11 cellular contexts compared by ENCODE assay signal in the genomic region with DNA sequence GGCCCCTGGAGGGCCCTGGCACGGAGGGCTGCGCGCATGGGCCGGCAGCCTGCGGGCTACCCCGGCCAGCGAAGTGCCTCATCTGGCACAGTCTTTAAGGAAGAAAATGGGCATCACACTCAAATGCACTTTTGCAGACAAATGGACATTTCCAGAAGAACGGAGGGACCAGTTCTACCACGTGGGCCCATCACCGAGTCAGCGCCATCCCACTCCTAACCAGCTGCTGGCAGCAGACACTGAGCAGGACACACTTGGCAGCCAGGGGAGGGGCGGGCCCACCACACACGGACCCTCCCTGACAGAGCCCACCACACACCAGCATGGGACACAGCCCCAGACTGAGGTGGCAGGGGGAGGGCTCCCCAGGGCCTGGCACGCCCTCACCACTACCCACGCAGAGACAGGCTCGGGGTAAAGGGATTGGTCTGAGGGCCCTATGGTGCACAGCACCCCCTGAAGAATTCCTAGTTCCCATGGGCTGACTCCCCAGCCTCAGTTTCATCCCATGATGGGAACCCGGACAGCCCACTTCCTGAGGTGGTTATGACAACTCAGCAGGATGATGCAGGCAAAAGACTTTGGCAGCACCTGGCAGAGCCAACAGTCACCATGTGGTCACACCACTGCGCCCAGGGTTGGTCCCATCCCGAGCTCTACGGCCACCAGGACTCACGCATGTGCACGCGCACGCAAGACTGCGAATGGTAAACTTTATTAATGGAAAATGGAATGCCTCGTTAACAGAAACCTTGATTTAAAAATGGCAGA. TPM values are rescaled to one million over a fixed set of nuclear protein-coding genes. Genes with fewer than 3 reads are reported as not detected.
DNase-seq lines count a peak whose midpoint lies in the region; ATAC-seq and TF ChIP-seq lines count a peak whose summit lies in the region.
"Had no signal": no experiment of that assay in that cellular context is flagged by ENCODE, and none has a peak within 500 bp of the region (broad histone marks: within the 10 kb centered on the region; RNA-seq: fewer than 3 reads in every experiment).

No MANE protein-coding gene starts in this region.

- peaks cover 6% of the 10 kb centered on the region for H3K4me1 ChIP-seq in Loucy (ENCODE audit: insufficient read depth, low read length, poor library complexity, severe bottlenecking)
- no peaks in the 10 kb centered on the region for H3K4me1 ChIP-seq in PC-3 (ENCODE audit: insufficient read depth, low read length)

- H3K4me3 ChIP-seq in Loucy (ENCODE audit: low read length, poor library complexity, severe bottlenecking) (no peak overlapping the region), fibroblast of mammary gland (ENCODE audit: control insufficient read depth, low read depth, low read length) (no peak overlapping the region), PC-3 (ENCODE audit: low read length) (no peak overlapping the region), MG63 (no peak overlapping the region)
- H3K4me3 ChIP-seq: smooth muscle cell had no signal

- H3K9ac ChIP-seq in Loucy (ENCODE audit: low read depth, low read length, poor library complexity, severe bottlenecking) (peak overlapping the region; percentile 41), PC-3 (ENCODE audit: low read length) (no peak overlapping the region)

- no peaks in the 10 kb centered on the region; the same call in 1 of the 2 replicates for H3K79me2 ChIP-seq in Loucy (ENCODE audit: insufficient read depth, low read length)
- no peaks in the 10 kb centered on the region for H3K79me2 ChIP-seq in PC-3 (ENCODE audit: low read length)

- H3K4me2 ChIP-seq in Loucy (ENCODE audit: low read depth, low read length, poor library complexity, severe bottlenecking) (peak overlapping the region; percentile 35), PC-3 (ENCODE audit: low read length) (no peak overlapping the region)
- H3K4me2 ChIP-seq: smooth muscle cell had no signal

- no peaks in the 10 kb centered on the region for H3K27me3 ChIP-seq in Loucy (ENCODE audit: insufficient read depth, low read length, poor library complexity, severe bottlenecking)
- no peaks in the 10 kb centered on the region for H3K27me3 ChIP-seq in PC-3 (ENCODE audit: low read length)
- H3K27me3 ChIP-seq in MG63: no peaks in the 10 kb centered on the region

- ATAC-seq in PC-3 (no peak), HG02798 (IDR thresholded peaks at IDR 0.05; ENCODE audit: poor library complexity, unreplicated experiment) (no peak), GM19023 (IDR thresholded peaks at IDR 0.05; ENCODE audit: unreplicated experiment) (no peak)

- in situ Hi-C loops in G401 (cut with HindIII; ENCODE audit: low sequenced_read_pairs): no loop called here

- no peaks in the 10 kb centered on the region for H3K9me2 ChIP-seq in Loucy (replicated peaks; ENCODE audit: low read depth, low read length)
- H3K9me2 ChIP-seq in PC-3 (replicated peaks; ENCODE audit: low read length): no peaks in the 10 kb centered on the region

- peaks cover 3% of the 10 kb centered on the region for H4K20me1 ChIP-seq in Loucy (ENCODE audit: insufficient read depth, low read length, poor library complexity, severe bottlenecking)
- 0 out of 2 replicates have a peak, but pooled peaks cover 4% of the 10 kb centered on the region for H4K20me1 ChIP-seq in PC-3 (ENCODE audit: low read length)

- no TSS peak for BruUV-seq in PC-3 (replicated peaks; lab: Mats Ljungman, UMichigan)

- intact Hi-C loops in posterior vena cava (cut with DNase I) (loop anchor here in 1 of 2 donors (10.0 kb wide), 2 partner anchors 442 to 542 kb away; no protein-coding TSS in a partner anchor), PC-3 (cut with micrococcal nuclease) (no loop called here)

- CTCF ChIA-PET in PC-3 (lab: Charles Lee): no interaction called here

- H3K9me3 ChIP-seq in Loucy (ENCODE audit: insufficient read depth, low read depth, low read length) (no peaks in the 10 kb centered on the region), PC-3 (ENCODE audit: low read length) (no peaks in the 10 kb centered on the region), MG63 (no peaks in the 10 kb centered on the region)

- H3F3A ChIP-seq in Loucy (ENCODE audit: low read depth): no peaks in the 10 kb centered on the region
- no peaks in the 10 kb centered on the region for H3F3A ChIP-seq in PC-3 (ENCODE audit: low read length, unreplicated experiment)

- H2AFZ ChIP-seq in Loucy (ENCODE audit: low read length) (no peak overlapping the region), PC-3 (ENCODE audit: low read length) (no peak overlapping the region)

- DNase-seq in G401 (ENCODE audit: low spot score) (peak; percentile 20), fibroblast of mammary gland (ENCODE audit: low read depth) (peak; percentile 28), posterior vena cava (ENCODE audit: low spot score) (peak; percentile 68), PC-3 (no peak), MG63 (no peak)
- DNase-seq: MV-4-11 had no signal

- TF ChIP-seq CTCF in Loucy (conservative IDR thresholded peaks at IDR 0.05; ENCODE audit: low read length) (no peak), fibroblast of mammary gland (conservative IDR thresholded peaks at IDR 0.05; ENCODE audit: control insufficient read depth, insufficient read depth, low read depth, low read length) (no peak), PC-3 (conservative IDR thresholded peaks at IDR 0.05; ENCODE audit: low read depth, low read length) (no peak)

- H3K27ac ChIP-seq in PC-3 (ENCODE audit: low read length): no peak overlapping the region

- H3K36me3 ChIP-seq in Loucy (ENCODE audit: insufficient read depth, low read length) (peaks cover 54% of the 10 kb centered on the region; the same call in 1 of the 2 replicates), PC-3 (ENCODE audit: low read depth, low read length) (peaks cover 49% of the 10 kb centered on the region), MG63 (peaks cover 18% of the 10 kb centered on the region)

- POLR2A ChIA-PET in PC-3 (lab: Charles Lee; ENCODE audit: unreplicated experiment): interaction anchor here (0.6 kb wide), 1 partner anchor 944 kb away, joined by 8 read pairs; no protein-coding TSS in a partner anchor

RNA-seq across cellular contexts. Expression of a gene that starts 18.7 kb away (rescaled TPM):
- not detected in 2 replicates for total RNA-seq in G401 (2014; rRNA removed; shearing (Covaris generic))
- total RNA-seq in posterior vena cava (under 1 TPM; 0.42 to 0.43 TPM), PC-3 (2014; rRNA removed) (0.58 and 0.69 TPM in 2 replicates)
- total RNA-seq in MG63 (2014; rRNA removed; shearing (Covaris generic); ENCODE audit: low replicate concordance): 0.10 and 0.23 TPM in 2 replicates
- total RNA-seq: endothelial cell of umbilical vein had no signal

RNA-seq across cellular contexts. Expression of a gene that starts 36.1 kb away (rescaled TPM):
- 6.0 and 13.7 TPM in 2 replicates for total RNA-seq in G401 (2014; rRNA removed; shearing (Covaris generic))
- total RNA-seq in posterior vena cava (10 to 100 TPM; 50.9 to 57.3 TPM), PC-3 (2014; rRNA removed) (77.5 and 101 TPM in 2 replicates)
- total RNA-seq in MG63 (2014; rRNA removed; shearing (Covaris generic); ENCODE audit: low replicate concordance): 5.1 and 12.3 TPM in 2 replicates

RNA-seq across cellular contexts. Expression of a gene that starts 36.4 kb away (rescaled TPM):
- 43.8 and 65.7 TPM in 2 replicates for total RNA-seq in G401 (2014; rRNA removed; shearing (Covaris generic))
- total RNA-seq in posterior vena cava (10 to 100 TPM; 49.4 to 50.5 TPM), PC-3 (2014; rRNA removed) (94.9 and 164 TPM in 2 replicates)
- 22.8 and 33.0 TPM in 2 replicates for total RNA-seq in MG63 (2014; rRNA removed; shearing (Covaris generic); ENCODE audit: low replicate concordance)

Comparison
In these comparisons a context has a peak if more than half of its experiments do, and no peak if none do; other contexts are left out.
1. DNase-seq: peak in G401 (single experiment), fibroblast of mammary gland (single experiment) and posterior vena cava (single experiment); none in PC-3 (single experiment) and MG63 (single experiment).